ENCODE assay signal across 8 cellular contexts in the genomic region with DNA sequence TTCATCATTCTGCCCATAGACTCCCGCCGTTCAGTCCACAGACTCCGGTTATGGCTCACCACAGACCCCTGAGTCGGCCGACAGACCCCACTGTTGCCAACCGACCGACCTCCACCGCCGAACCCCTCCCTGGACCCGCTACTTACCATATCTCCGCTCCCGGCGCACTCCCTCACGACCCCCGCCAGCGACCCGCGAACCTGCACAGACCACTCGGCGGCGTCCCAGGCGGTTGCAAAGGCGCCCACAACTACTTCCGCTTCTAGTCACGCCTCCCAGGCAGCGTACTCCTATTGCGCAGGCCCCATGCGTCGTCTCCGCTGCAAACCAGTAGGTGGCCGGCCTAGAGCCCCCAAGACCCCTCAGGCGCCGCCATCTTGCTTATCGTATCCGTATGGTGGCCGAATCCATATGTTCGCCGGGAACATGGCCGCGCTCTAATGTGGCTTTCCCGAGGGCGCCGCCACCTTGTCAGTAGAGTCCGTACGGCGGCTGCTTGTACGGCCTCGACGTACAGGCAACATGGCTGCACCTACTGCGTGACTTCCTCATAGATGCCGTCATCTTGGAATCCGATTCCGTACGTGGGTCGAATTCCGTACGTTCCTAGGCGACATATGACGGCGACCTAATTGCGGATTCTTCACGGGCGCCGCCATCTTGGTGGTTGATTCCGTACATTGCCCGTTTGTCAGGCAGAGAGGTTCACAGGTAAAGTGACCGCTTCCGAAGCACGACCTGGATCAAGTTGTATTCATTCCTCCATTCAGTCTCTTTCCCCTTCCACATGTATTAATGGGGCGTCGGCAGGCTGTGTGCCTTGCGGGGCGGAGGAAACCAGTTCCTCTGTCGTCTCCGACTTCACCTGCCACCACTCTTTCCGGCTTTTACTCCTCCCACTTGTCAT. TPM values are rescaled to one million over a fixed set of nuclear protein-coding genes. Genes with fewer than 3 reads are reported as not detected.
DNase-seq lines count a peak whose midpoint lies in the region; ATAC-seq and TF ChIP-seq lines count a peak whose summit lies in the region.

A gene (minus strand): TSS at position 252 of the 907 bp plus-strand sequence. CDS start 103 bp downstream, at position 149.

- peak within 1 kb of the TSS; percentile 81 for H3K4me2 ChIP-seq in PC-3 (ENCODE audit: low read length)

- H3K27ac ChIP-seq in PC-3 (ENCODE audit: low read length) (no peak within 1 kb of the TSS), epithelial cell of prostate (peak within 1 kb of the TSS; percentile 78)

- no peak; the same call in 1 of the 2 replicates for TF ChIP-seq CTCF in PC-3 (conservative IDR thresholded peaks at IDR 0.05; ENCODE audit: low read depth, low read length)

- no peaks in the 10 kb centered on the region for H3K9me3 ChIP-seq in PC-3 (ENCODE audit: low read length)

- DNase-seq in DMS53 treated with DMSO at 0.1 percent for 48 hours (lab: John Stamatoyannopoulos, UW; ENCODE audit: unreplicated experiment) (peak; percentile 100), PC-3 (peak; percentile 86), activated T-cell treated with anti-CD3 and anti-CD28 coated beads for 48 hours (ENCODE audit: low read depth) (peak; percentile 92), epithelial cell of prostate (ENCODE audit: low read depth, low spot score) (peak; percentile 97), mucosa of gallbladder (ENCODE audit: low spot score) (peak; percentile 98)
- DNase-seq in Jurkat, Clone E6-1 (ENCODE audit: low read depth, low spot score): peak; percentile 99
- DNase-seq in stimulated activated CD8-positive, alpha-beta memory T cell treated with anti-CD3 and anti-CD28 coated beads, Interleukin-4, amount 100 ng/mL, for 4 hours (ENCODE audit: low read depth in 2 of 2, low spot score in 1 of 2): peak; percentile 92 to 98

- POLR2A ChIA-PET in PC-3 (lab: Charles Lee; ENCODE audit: unreplicated experiment): no interaction called here

- ATAC-seq in GM21619 (IDR thresholded peaks at IDR 0.05; ENCODE audit: unreplicated experiment): peak; percentile 91
- ATAC-seq in PC-3: peak; percentile 89

- H3K79me2 ChIP-seq in PC-3 (ENCODE audit: low read length): peaks cover 14% of the 10 kb centered on the region; the same call in 1 of the 2 replicates

- BruUV-seq in PC-3 (replicated peaks; lab: Mats Ljungman, UMichigan): no TSS peak

- no peaks in the 10 kb centered on the region for H3K27me3 ChIP-seq in PC-3 (ENCODE audit: low read length)

- no peaks in the 10 kb centered on the region for H3F3A ChIP-seq in PC-3 (ENCODE audit: low read length, unreplicated experiment)

- intact Hi-C loops in PC-3 (cut with micrococcal nuclease): loop anchor here (1.0 to 5.0 kb wide), 3 partner anchors 8 to 90 kb away; a partner anchor contains a TSS

- H2AFZ ChIP-seq in PC-3 (ENCODE audit: low read length): peak within 1 kb of the TSS; percentile 81

- 0 out of 2 replicates have a peak, but pooled peaks cover 6% of the 10 kb centered on the region for H3K4me1 ChIP-seq in PC-3 (ENCODE audit: insufficient read depth, low read length)

- CTCF ChIA-PET in PC-3 (lab: Charles Lee): no interaction called here

- peak within 1 kb of the TSS; percentile 97 for H3K4me3 ChIP-seq in Jurkat, Clone E6-1 (ENCODE audit: low read length)
- H3K4me3 ChIP-seq in PC-3 (ENCODE audit: low read length): peak within 1 kb of the TSS; percentile 81

- H3K36me3 ChIP-seq in PC-3 (ENCODE audit: low read depth, low read length): no peaks in the 10 kb centered on the region

- H4K20me1 ChIP-seq in PC-3 (ENCODE audit: low read length): no peaks in the 10 kb centered on the region

- peak within 1 kb of the TSS; percentile 77 for H3K9ac ChIP-seq in PC-3 (ENCODE audit: low read length)

- no peaks in the 10 kb centered on the region for H3K9me2 ChIP-seq in PC-3 (replicated peaks; ENCODE audit: low read length)

RNA-seq across cellular contexts. Expression of the gene that starts here (rescaled TPM):
- 139 TPM for polyA plus RNA-seq in Jurkat, Clone E6-1 (2012; ENCODE audit: insufficient read depth, insufficient read length)
- total RNA-seq in PC-3 (2014; rRNA removed) (25.4 and 38.2 TPM in 2 replicates), mucosa of gallbladder (92.2 TPM)
